11 cellular contexts compared by ENCODE assay signal in genomic region chr12:76081909-76082308, GRCh38. TPM values are rescaled to one million over a fixed set of nuclear protein-coding genes. Genes with fewer than 3 reads are reported as not detected.
A peak's percentile ranks its signal among the peaks of the same experiment; 100 is the strongest.
DNase-seq lines count a peak whose midpoint lies in the region; ATAC-seq, FAIRE-seq and TF ChIP-seq lines count a peak whose summit lies in the region.
"Had no signal": no experiment of that assay in that cellular context is flagged by ENCODE, and none has a peak within 500 bp of the region (broad histone marks: within the 10 kb centered on the region; RNA-seq: fewer than 3 reads in every experiment).

No MANE protein-coding gene starts in this region.

- H3K9me1 ChIP-seq in endothelial cell of umbilical vein (replicated peaks; ENCODE audit: control insufficient read depth, extremely low read depth, insufficient read depth, low read length) = no peaks in the 10 kb centered on the region

- H3K4me3 Mint-ChIP-seq in activated naive CD4-positive, alpha-beta T cell treated with anti-CD3 and anti-CD28 coated beads for 36 hours = peak overlapping the region; percentile 51
- H3K4me3 Mint-ChIP-seq in stimulated activated effector memory CD8-positive, alpha-beta T cell treated with anti-CD3 and anti-CD28 coated beads, Interleukin-12 subunit alpha, Interleukin-12 subunit beta, amount 100 ng/mL, for 72 hours = peak overlapping the region; percentile 99

- no peak for ATAC-seq in stimulated activated effector memory CD8-positive, alpha-beta T cell treated with anti-CD3 and anti-CD28 coated beads, Interleukin-12 subunit alpha, Interleukin-12 subunit beta, amount 100 ng/mL, for 72 hours
- ATAC-seq in activated CD4-positive, CD25-positive, alpha-beta regulatory T cell treated with anti-CD3 and anti-CD28 coated beads, Interleukin-2, amount 50 U/mL, for 24 hours = no peak
- ATAC-seq: psoas muscle had no signal

- peaks cover 15% of the 10 kb centered on the region; the same call in 1 of the 2 replicates for H3F3A ChIP-seq in PC-9 (ENCODE audit: insufficient read depth, low read depth)

- POLR2A ChIA-PET in PC-9 (lab: Charles Lee; ENCODE audit: unreplicated experiment) (no interaction called here), endothelial cell of umbilical vein (lab: Charles Lee) (interaction anchor here (1.3 kb wide), 1 partner anchor 178 kb away, joined by 9 read pairs; no protein-coding TSS in a partner anchor)

- H3K9me3 ChIP-seq in PC-9 (ENCODE audit: insufficient read depth, low read depth) (peaks cover 7% of the 10 kb centered on the region; the same call in 1 of the 2 replicates), endothelial cell of umbilical vein (replicated peaks; ENCODE audit: control insufficient read depth, insufficient read depth, low read length) (no peaks in the 10 kb centered on the region)

- peaks cover 52% of the 10 kb centered on the region for H3K36me3 ChIP-seq in PC-9 (ENCODE audit: low read depth)
- H3K36me3 ChIP-seq in endothelial cell of umbilical vein (ENCODE audit: control insufficient read depth in 2 of 2, extremely low read depth in 1 of 2, insufficient read depth in 2 of 2, low read length in 2 of 2) = no peaks in the 10 kb centered on the region
- H3K36me3 ChIP-seq: esophagus muscularis mucosa had no signal

- TF ChIP-seq CTCF in PC-9 (conservative IDR thresholded peaks at IDR 0.05) (no peak), endothelial cell of umbilical vein (IDR thresholded peaks at IDR 0.05; ENCODE audit: extremely low read depth in 1 of 2, insufficient read depth in 1 of 2, low read depth in 1 of 2, low read length in 2 of 2) (no peak)

- peak overlapping the region; percentile 0 for H3K9ac ChIP-seq in endothelial cell of umbilical vein (replicated peaks; ENCODE audit: extremely low read depth, insufficient read depth, low read length)

- no peak for DNase-seq in activated naive CD4-positive, alpha-beta T cell treated with anti-CD3 and anti-CD28 coated beads for 36 hours
- DNase-seq in activated naive CD4-positive, alpha-beta T cell treated with Interleukin-2 at 50 U/mL for 16 hours = no peak
- DNase-seq in PC-9 (no peak), endothelial cell of umbilical vein (ENCODE audit: low read depth, low spot score) (no peak), NCI-H2029 treated with DMSO at 0.1 percent for 48 hours (lab: John Stamatoyannopoulos, UW) (no peak), cerebellar cortex (ENCODE audit: low spot score) (no peak)
- DNase-seq in stimulated activated effector memory CD8-positive, alpha-beta T cell treated with anti-CD3 and anti-CD28 coated beads, Interleukin-12 subunit alpha, Interleukin-12 subunit beta, amount 100 ng/mL, for 72 hours (ENCODE audit: low spot score in 2 of 2) = no peak
- DNase-seq: psoas muscle, upper lobe of left lung had no signal

- H3K36me3 Mint-ChIP-seq in activated naive CD4-positive, alpha-beta T cell treated with anti-CD3 and anti-CD28 coated beads for 36 hours (ENCODE audit: low read depth) = peaks cover 50% of the 10 kb centered on the region
- peaks cover 83% of the 10 kb centered on the region for H3K36me3 Mint-ChIP-seq in stimulated activated effector memory CD8-positive, alpha-beta T cell treated with anti-CD3 and anti-CD28 coated beads, Interleukin-12 subunit alpha, Interleukin-12 subunit beta, amount 100 ng/mL, for 72 hours

- no TSS peak for BruUV-seq in PC-9 (replicated peaks; lab: Mats Ljungman, UMichigan)
- BruUV-seq in endothelial cell of umbilical vein (replicated peaks; lab: Mats Ljungman, UMichigan) = no TSS peak

- intact Hi-C loops in activated naive CD4-positive, alpha-beta T cell treated with anti-CD3 and anti-CD28 coated beads for 36 hours (cut with micrococcal nuclease) = loop anchor here (2.0 to 5.0 kb wide), 2 partner anchors 13 to 1545 kb away; partner anchors contain the start of gene ATXN7L3B
- intact Hi-C loops in PC-9 (cut with micrococcal nuclease; ENCODE audit: unreplicated experiment) = loop anchor here (5.0 to 10.0 kb wide), 2 partner anchors 75 to 373 kb away; no protein-coding TSS in a partner anchor
- intact Hi-C loops in endothelial cell of umbilical vein (cut with micrococcal nuclease) = loop anchor here (2.0 to 5.0 kb wide), 4 partner anchors 31 to 520 kb away; partner anchors contain the start of gene OSBPL8

- H3K4me1 ChIP-seq in PC-9 (replicated peaks; ENCODE audit: insufficient read depth) (peaks cover 31% of the 10 kb centered on the region), endothelial cell of umbilical vein (ENCODE audit: control insufficient read depth, extremely low read depth, insufficient read depth, low read length) (peaks cover 38% of the 10 kb centered on the region)

- H3K4me2 ChIP-seq in PC-9 (peak overlapping the region; percentile 98), endothelial cell of umbilical vein (ENCODE audit: insufficient read depth, low read length) (peak overlapping the region; percentile 99)

- CTCF ChIA-PET in activated naive CD4-positive, alpha-beta T cell treated with anti-CD3 and anti-CD28 coated beads for 36 hours (lab: Charles Lee) = interaction anchor here (0.6 to 1.1 kb wide), 2 partner anchors 77 to 385 kb away, joined by 3 read pairs; no protein-coding TSS in a partner anchor
- CTCF ChIA-PET in PC-9 (lab: Charles Lee) = interaction anchor here (0.5 to 0.6 kb wide), 3 partner anchors 49 to 752 kb away, joined by 3 to 5 read pairs (median 3); partner anchors contain the start of gene CAPS2
- CTCF ChIA-PET in endothelial cell of umbilical vein (lab: Charles Lee) = interaction anchor here (1.0 to 5.6 kb wide), 4 partner anchors 9 to 266 kb away, joined by 3 to 30 read pairs (median 4); partner anchors contain the start of gene BBS10

- no peaks in the 10 kb centered on the region for H3K27me3 Mint-ChIP-seq in activated naive CD4-positive, alpha-beta T cell treated with anti-CD3 and anti-CD28 coated beads for 36 hours (ENCODE audit: low read depth)

- 0 out of 2 replicates have a peak overlapping the region, but pooled peaks have one; percentile 2 for H3K27ac ChIP-seq in PC-9
- peak overlapping the region; percentile 27 for H3K27ac ChIP-seq in endothelial cell of umbilical vein (ENCODE audit: insufficient read depth, low read depth, low read length)
- H3K27ac ChIP-seq: psoas muscle, upper lobe of left lung had no signal

- no peak for TF ChIP-seq POLR2A in endothelial cell of umbilical vein (IDR thresholded peaks at IDR 0.05; ENCODE audit: low read depth, low read length)

- H3K9me3 Mint-ChIP-seq in activated naive CD4-positive, alpha-beta T cell treated with anti-CD3 and anti-CD28 coated beads for 36 hours = peaks cover 2% of the 10 kb centered on the region
- H3K9me3 Mint-ChIP-seq in stimulated activated effector memory CD8-positive, alpha-beta T cell treated with anti-CD3 and anti-CD28 coated beads, Interleukin-12 subunit alpha, Interleukin-12 subunit beta, amount 100 ng/mL, for 72 hours = no peaks in the 10 kb centered on the region

- H3K27me3 ChIP-seq in PC-9 (ENCODE audit: insufficient read depth, low read depth) (no peaks in the 10 kb centered on the region), endothelial cell of umbilical vein (ENCODE audit: control insufficient read depth in 2 of 2, insufficient read depth in 2 of 2, low read length in 2 of 2) (no peaks in the 10 kb centered on the region)
- H3K27me3 ChIP-seq: esophagus muscularis mucosa, upper lobe of left lung had no signal

- H4K20me1 ChIP-seq in PC-9 (ENCODE audit: insufficient read depth) (peaks cover 17% of the 10 kb centered on the region; the same call in 1 of the 2 replicates), endothelial cell of umbilical vein (replicated peaks; ENCODE audit: control insufficient read depth, extremely low read depth, insufficient read depth, low read length) (peaks cover 16% of the 10 kb centered on the region)

- H3K79me2 ChIP-seq in PC-9 (ENCODE audit: low read depth) (peaks cover 75% of the 10 kb centered on the region), endothelial cell of umbilical vein (ENCODE audit: control insufficient read depth, insufficient read depth, low read length) (peaks cover 73% of the 10 kb centered on the region)

- no peaks in the 10 kb centered on the region for H3K9me2 ChIP-seq in PC-9 (ENCODE audit: insufficient read depth)

- H3K4me3 ChIP-seq in PC-9 = peak overlapping the region; percentile 98
- peak overlapping the region in 1 of 3 experiments; percentile 99 for H3K4me3 ChIP-seq in endothelial cell of umbilical vein (replicated peaks in 1 of 3; ENCODE audit: insufficient read depth in 1 of 3, low read depth in 1 of 3, low read length in 3 of 3)

- no peak overlapping the region for H2AFZ ChIP-seq in PC-9
- no peak overlapping the region for H2AFZ ChIP-seq in endothelial cell of umbilical vein (ENCODE audit: low read depth, low read length)

- peak overlapping the region; percentile 25 for H3K27ac Mint-ChIP-seq in activated naive CD4-positive, alpha-beta T cell treated with anti-CD3 and anti-CD28 coated beads for 36 hours
- no peak overlapping the region for H3K27ac Mint-ChIP-seq in stimulated activated effector memory CD8-positive, alpha-beta T cell treated with anti-CD3 and anti-CD28 coated beads, Interleukin-12 subunit alpha, Interleukin-12 subunit beta, amount 100 ng/mL, for 72 hours

- H3K4me1 Mint-ChIP-seq in activated naive CD4-positive, alpha-beta T cell treated with anti-CD3 and anti-CD28 coated beads for 36 hours (ENCODE audit: low read depth) = peaks cover 69% of the 10 kb centered on the region
- H3K4me1 Mint-ChIP-seq in stimulated activated effector memory CD8-positive, alpha-beta T cell treated with anti-CD3 and anti-CD28 coated beads, Interleukin-12 subunit alpha, Interleukin-12 subunit beta, amount 100 ng/mL, for 72 hours = peaks cover 60% of the 10 kb centered on the region

- dilution Hi-C loops in endothelial cell of umbilical vein (cut with MboI; ENCODE audit: extremely low pct_ligation_motif_present, low sequenced_read_pairs) = loop anchor here (25.0 kb wide), 1 partner anchor 255 kb away; the partner anchor contains the start of gene BBS10

- no peak for FAIRE-seq in endothelial cell of umbilical vein (lab: Jason Lieb, UNC)

RNA-seq across cellular contexts. Expression of gene NAP1L1, which starts 2.6 kb away (rescaled TPM):
- 1,000 to 10,000 TPM; 1,078 to 1,092 TPM for total RNA-seq in activated naive CD4-positive, alpha-beta T cell treated with anti-CD3 and anti-CD28 coated beads for 36 hours
- 466 and 587 TPM in 2 replicates for total RNA-seq in PC-9 (2021)
- 649 and 665 TPM in 2 replicates for total RNA-seq in endothelial cell of umbilical vein
- polyA plus RNA-seq in endothelial cell of umbilical vein = 78.8 and 127 TPM in 2 replicates
- polyA plus RNA-seq in endothelial cell of umbilical vein (2011; cell fraction: cytosol; rRNA removed) = 340 and 349 TPM in 2 replicates
- 222 and 301 TPM in 2 replicates for polyA plus RNA-seq in endothelial cell of umbilical vein (2011; cell fraction: nucleus; rRNA removed)
- polyA plus RNA-seq in endothelial cell of umbilical vein (2012) = 819 and 954 TPM in 2 replicates
- 109 and 130 TPM in 2 replicates for polyA minus RNA-seq in endothelial cell of umbilical vein
- 305 TPM for polyA minus RNA-seq in endothelial cell of umbilical vein (2011; cell fraction: cytosol; rRNA and poly(A)+ RNA removed)
- 196 and 279 TPM in 2 replicates for polyA minus RNA-seq in endothelial cell of umbilical vein (2011; cell fraction: nucleus; rRNA and poly(A)+ RNA removed)

RNA-seq across cellular contexts. Expression of gene PHLDA1, which starts 50.3 kb away (rescaled TPM):
- total RNA-seq in activated naive CD4-positive, alpha-beta T cell treated with anti-CD3 and anti-CD28 coated beads for 36 hours = 1 to 10 TPM; 2.7 to 2.8 TPM
- total RNA-seq in PC-9 (2021) = 29.1 and 38.3 TPM in 2 replicates
- total RNA-seq in endothelial cell of umbilical vein = 26.8 and 30.8 TPM in 2 replicates
- 13.8 and 14.1 TPM in 2 replicates for polyA plus RNA-seq in endothelial cell of umbilical vein
- polyA plus RNA-seq in endothelial cell of umbilical vein (2011; cell fraction: cytosol; rRNA removed) = 9.5 and 10.7 TPM in 2 replicates
- polyA plus RNA-seq in endothelial cell of umbilical vein (2011; cell fraction: nucleus; rRNA removed) = 12.0 and 13.5 TPM in 2 replicates
- polyA plus RNA-seq in endothelial cell of umbilical vein (2012) = 15.9 and 23.2 TPM in 2 replicates
- polyA minus RNA-seq in endothelial cell of umbilical vein = 12.6 and 18.0 TPM in 2 replicates
- 6.0 TPM for polyA minus RNA-seq in endothelial cell of umbilical vein (2011; cell fraction: cytosol; rRNA and poly(A)+ RNA removed)
- polyA minus RNA-seq in endothelial cell of umbilical vein (2011; cell fraction: nucleus; rRNA and poly(A)+ RNA removed) = 23.9 and 38.3 TPM in 2 replicates
